In genomic region chr1:25081496-25081895, GRCh38 we compare ENCODE assay signal across 27 cellular contexts.
"Had no signal": no experiment of that assay in that cellular context is flagged by ENCODE, and none has a peak within 500 bp of the region (broad histone marks: within the 10 kb centered on the region; RNA-seq: fewer than 3 reads in every experiment).

No MANE protein-coding gene starts in this region.

- ATAC-seq: activated CD4-positive, alpha-beta T cell treated with anti-CD3 and anti-CD28 coated beads for 36 hours; activated CD8-positive, alpha-beta memory T cell treated with anti-CD3 and anti-CD28 coated beads, Interleukin-2, amount 10 ng/mL, durations not matched to agents 7 days and 5 days; activated CD8-positive, alpha-beta T cell treated with anti-CD3 and anti-CD28 coated beads, Interleukin-2, amount 10 ng/mL, durations not matched to agents 7 days and 5 days; activated naive CD4-positive, alpha-beta T cell treated with anti-CD3 and anti-CD28 coated beads, Interleukin-2, amount 50 U/mL, for 72 hours; left cardiac atrium; left ventricle myocardium superior; mucosa of descending colon; stimulated activated naive B cell treated with anti-CD40 and anti-IgM and Interleukin-4, amounts not matched to agents 10 μg/mL and 1 μg/mL and 100 μg/mL, for 72 hours had no signal

- H3K27ac Mint-ChIP-seq: activated CD4-positive, alpha-beta T cell treated with anti-CD3 and anti-CD28 coated beads for 36 hours; activated CD8-positive, alpha-beta memory T cell treated with anti-CD3 and anti-CD28 coated beads, Interleukin-2, amount 10 ng/mL, durations not matched to agents 7 days and 5 days; activated CD8-positive, alpha-beta T cell treated with anti-CD3 and anti-CD28 coated beads, Interleukin-2, amount 10 ng/mL, durations not matched to agents 7 days and 5 days; progenitor cell of endocrine pancreas; stimulated activated naive B cell treated with anti-CD40 and anti-IgM and Interleukin-4, amounts not matched to agents 10 μg/mL and 1 μg/mL and 100 μg/mL, for 72 hours had no signal

- H3K4me1 Mint-ChIP-seq: activated CD4-positive, alpha-beta T cell treated with anti-CD3 and anti-CD28 coated beads for 36 hours; activated CD8-positive, alpha-beta memory T cell treated with anti-CD3 and anti-CD28 coated beads, Interleukin-2, amount 10 ng/mL, durations not matched to agents 7 days and 5 days; stimulated activated naive B cell treated with anti-CD40 and anti-IgM and Interleukin-4, amounts not matched to agents 10 μg/mL and 1 μg/mL and 100 μg/mL, for 72 hours had no signal

- H3K27me3 ChIP-seq: breast epithelium, neutrophil, sigmoid colon, tibial nerve had no signal

- H3K9me3 ChIP-seq: breast epithelium, neutrophil had no signal

- H3K36me3 Mint-ChIP-seq: natural killer cell treated with Interleukin-12 subunit alpha and Interleukin-12 subunit beta and Interleukin-15 and Interleukin-18, amount 100 ng/mL, for 72 hours had no signal

- H3K27ac ChIP-seq: breast epithelium, epithelial cell of prostate, esophagus squamous epithelium, hepatocyte, neutrophil, sigmoid colon, stomach, tibial nerve had no signal

- DNase-seq: activated CD4-positive, alpha-beta T cell treated with anti-CD3 and anti-CD28 coated beads for 36 hours; activated CD4-positive, CD25-positive, alpha-beta regulatory T cell; activated CD8-positive, alpha-beta memory T cell treated with anti-CD3 and anti-CD28 coated beads, Interleukin-2, amount 10 ng/mL, durations not matched to agents 7 days and 5 days; activated CD8-positive, alpha-beta T cell treated with anti-CD3 and anti-CD28 coated beads, Interleukin-2, amount 10 ng/mL, durations not matched to agents 7 days and 5 days; activated naive CD4-positive, alpha-beta T cell; activated T-cell treated with anti-CD3 and anti-CD28 coated beads, Interleukin-2, amount 50 U/mL, for 48 hours; central memory CD4-positive, alpha-beta T cell; esophagus squamous epithelium; left cardiac atrium; left ventricle myocardium superior; mucosa of descending colon; small intestine; stimulated activated CD4-positive, alpha-beta T cell treated with anti-CD3 and anti-CD28 coated beads, Interleukin-1b, Interleukin-23, amount 100 ng/mL, for 48 hours; stimulated activated CD4-positive, alpha-beta T cell treated with anti-CD3 and anti-CD28 coated beads, Interleukin-4, amount 100 ng/mL, for 4 hours; stimulated activated CD8-positive, alpha-beta memory T cell treated with anti-CD3 and anti-CD28 coated beads, Interleukin-4, amount 100 ng/mL, for 48 hours; stimulated activated naive B cell treated with anti-CD40 and anti-IgM and Interleukin-4, amounts not matched to agents 10 μg/mL and 1 μg/mL and 100 μg/mL, for 72 hours; stomach; T-helper 2 cell had no signal

- H3K36me3 ChIP-seq: breast epithelium, esophagus squamous epithelium, neutrophil, sigmoid colon, stomach, tibial nerve had no signal

- H3K4me1 ChIP-seq: breast epithelium, esophagus squamous epithelium, sigmoid colon, stomach, tibial nerve had no signal

- H3K4me3 Mint-ChIP-seq: activated CD4-positive, alpha-beta T cell treated with anti-CD3 and anti-CD28 coated beads for 36 hours; activated CD8-positive, alpha-beta memory T cell treated with anti-CD3 and anti-CD28 coated beads, Interleukin-2, amount 10 ng/mL, durations not matched to agents 7 days and 5 days; activated CD8-positive, alpha-beta T cell treated with anti-CD3 and anti-CD28 coated beads, Interleukin-2, amount 10 ng/mL, durations not matched to agents 7 days and 5 days; natural killer cell treated with Interleukin-12 subunit alpha and Interleukin-12 subunit beta and Interleukin-15 and Interleukin-18, amount 100 ng/mL, for 72 hours; stimulated activated naive B cell treated with anti-CD40 and anti-IgM and Interleukin-4, amounts not matched to agents 10 μg/mL and 1 μg/mL and 100 μg/mL, for 72 hours had no signal

- H3K9me3 Mint-ChIP-seq: natural killer cell treated with Interleukin-12 subunit alpha and Interleukin-12 subunit beta and Interleukin-15 and Interleukin-18, amount 100 ng/mL, for 72 hours had no signal

- H3K4me3 ChIP-seq: breast epithelium, esophagus squamous epithelium, hepatocyte, mucosa of descending colon, sigmoid colon, stomach, tibial nerve had no signal
